8 cellular contexts compared by ENCODE assay signal in the genomic region with DNA sequence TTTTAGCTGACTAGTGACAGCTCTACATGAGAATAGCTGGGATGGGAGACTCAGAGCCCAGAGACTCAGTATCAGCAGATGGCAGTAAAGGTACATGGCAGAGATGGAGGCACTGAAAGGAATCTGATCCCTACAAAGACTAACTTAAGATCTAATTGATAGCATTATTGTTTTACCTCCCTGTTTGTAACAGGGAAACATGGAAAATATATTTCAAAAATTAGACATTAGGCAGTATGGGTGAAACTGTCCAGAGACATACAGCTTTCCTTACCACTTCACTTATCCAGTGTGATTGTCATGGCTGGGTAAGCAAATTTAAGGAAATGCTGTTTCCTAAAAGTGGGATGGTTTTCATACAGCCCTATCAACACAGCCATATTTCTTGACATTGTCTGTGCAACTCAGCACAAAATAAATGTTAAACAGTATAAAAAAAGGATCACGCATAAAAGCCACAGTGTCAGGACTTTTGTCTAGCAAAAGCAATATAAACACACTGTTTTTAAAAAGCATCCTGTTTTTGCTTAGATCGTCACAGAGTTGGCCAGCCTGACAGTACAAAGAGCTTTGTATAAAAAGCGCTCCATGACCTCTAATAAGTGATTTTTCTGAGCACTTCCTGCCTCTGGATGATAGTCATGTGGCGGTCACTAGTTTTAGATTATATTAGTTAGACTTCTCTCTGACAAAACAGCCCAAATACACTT.
A peak's percentile ranks its signal among the peaks of the same experiment; 100 is the strongest.
DNase-seq lines count a peak whose midpoint lies in the region; ATAC-seq, FAIRE-seq and TF ChIP-seq lines count a peak whose summit lies in the region.

No MANE protein-coding gene starts in this region.

- no peak for FAIRE-seq in kidney (lab: Jason Lieb, UNC)

- intact Hi-C loops in kidney (cut with DNase I) = no loop called here
- intact Hi-C loops in activated CD4-positive, alpha-beta T cell treated with anti-CD3 and anti-CD28 coated beads for 36 hours (cut with DNase I, micrococcal nuclease) = no loop called here

- no peak overlapping the region for H3K4me3 ChIP-seq in kidney (ENCODE audit: low read length in 2 of 2)

- CTCF ChIA-PET in activated CD4-positive, alpha-beta T cell treated with anti-CD3 and anti-CD28 coated beads for 36 hours (lab: Charles Lee) = interaction anchor here (0.7 kb wide), 1 partner anchor 10 kb away, joined by 3 read pairs; no protein-coding TSS in a partner anchor

- POLR2A ChIA-PET in activated CD4-positive, alpha-beta T cell treated with anti-CD3 and anti-CD28 coated beads for 36 hours (lab: Charles Lee) = no interaction called here

- DNase-seq in GM10266 (ENCODE audit: extremely low spot score) = no peak
- DNase-seq in NCI-H1092 (lab: John Stamatoyannopoulos, UW) = peak; percentile 40
- DNase-seq in anterior cingulate cortex (lab: John Stamatoyannopoulos, UW) = peak in 32 of 58 donors; percentile 3 to 78 (median 21)
- no peak for DNase-seq in kidney
- DNase-seq in COLO668 (lab: John Stamatoyannopoulos, UW; ENCODE audit: unreplicated experiment) = no peak
- no peak for DNase-seq in activated CD4-positive, alpha-beta T cell treated with anti-CD3 and anti-CD28 coated beads for 36 hours

- H3K27ac ChIP-seq in kidney (ENCODE audit: low read depth in 2 of 2, low read length in 2 of 2) = no peak overlapping the region

- H3K9ac ChIP-seq in kidney (ENCODE audit: low read length in 2 of 2) = no peak overlapping the region

- no peak overlapping the region for H3K4me3 Mint-ChIP-seq in activated CD4-positive, alpha-beta T cell treated with anti-CD3 and anti-CD28 coated beads for 36 hours

- no peaks in the 10 kb centered on the region for H3K4me1 ChIP-seq in kidney (ENCODE audit: control insufficient read depth in 1 of 2, insufficient read depth in 1 of 2, low read depth in 1 of 2, low read length in 2 of 2)

- H3K9me3 Mint-ChIP-seq in activated CD4-positive, alpha-beta T cell treated with anti-CD3 and anti-CD28 coated beads for 36 hours (ENCODE audit: low read depth) = peaks cover 5% of the 10 kb centered on the region

- ATAC-seq in activated CD4-positive, alpha-beta T cell treated with anti-CD3 and anti-CD28 coated beads for 36 hours = no peak
- no peak for ATAC-seq in HG03521 (IDR thresholded peaks at IDR 0.05; ENCODE audit: unreplicated experiment)
- no peak for ATAC-seq in GM21390 (IDR thresholded peaks at IDR 0.05; ENCODE audit: unreplicated experiment)

- TF ChIP-seq CTCF in GM10266 (IDR thresholded peaks at IDR 0.05; ENCODE audit: control insufficient read depth, insufficient read depth, low read depth, missing control alignments) = peak; percentile 66
- TF ChIP-seq CTCF in kidney (IDR thresholded peaks at IDR 0.05; ENCODE audit: borderline replicate concordance, extremely low read depth, insufficient read depth) = peak; percentile 23

- no peaks in the 10 kb centered on the region for H3K36me3 Mint-ChIP-seq in activated CD4-positive, alpha-beta T cell treated with anti-CD3 and anti-CD28 coated beads for 36 hours (ENCODE audit: low read depth)

- no peaks in the 10 kb centered on the region for H3K36me3 ChIP-seq in kidney (ENCODE audit: control insufficient read depth in 1 of 2, insufficient read depth in 2 of 2, low read length in 2 of 2)

- H3K27me3 Mint-ChIP-seq in activated CD4-positive, alpha-beta T cell treated with anti-CD3 and anti-CD28 coated beads for 36 hours = no peaks in the 10 kb centered on the region

- no peaks in the 10 kb centered on the region for H3K9me3 ChIP-seq in kidney (ENCODE audit: control insufficient read depth in 1 of 2, low read length in 2 of 2)

- no peak overlapping the region for H3K27ac Mint-ChIP-seq in activated CD4-positive, alpha-beta T cell treated with anti-CD3 and anti-CD28 coated beads for 36 hours

- no peaks in the 10 kb centered on the region for H3K4me1 Mint-ChIP-seq in activated CD4-positive, alpha-beta T cell treated with anti-CD3 and anti-CD28 coated beads for 36 hours

Comparison
In these comparisons a context has a peak if more than half of its experiments do, and no peak if none do; other contexts are left out.
1. DNase-seq: peak in NCI-H1092 (single experiment) and anterior cingulate cortex (32 of 58); none in GM10266 (single experiment), kidney (single experiment), COLO668 (single experiment) and activated CD4-positive, alpha-beta T cell treated with anti-CD3 and anti-CD28 coated beads for 36 hours (single experiment).